ENCODE assay signal across 15 cellular contexts in the genomic region with DNA sequence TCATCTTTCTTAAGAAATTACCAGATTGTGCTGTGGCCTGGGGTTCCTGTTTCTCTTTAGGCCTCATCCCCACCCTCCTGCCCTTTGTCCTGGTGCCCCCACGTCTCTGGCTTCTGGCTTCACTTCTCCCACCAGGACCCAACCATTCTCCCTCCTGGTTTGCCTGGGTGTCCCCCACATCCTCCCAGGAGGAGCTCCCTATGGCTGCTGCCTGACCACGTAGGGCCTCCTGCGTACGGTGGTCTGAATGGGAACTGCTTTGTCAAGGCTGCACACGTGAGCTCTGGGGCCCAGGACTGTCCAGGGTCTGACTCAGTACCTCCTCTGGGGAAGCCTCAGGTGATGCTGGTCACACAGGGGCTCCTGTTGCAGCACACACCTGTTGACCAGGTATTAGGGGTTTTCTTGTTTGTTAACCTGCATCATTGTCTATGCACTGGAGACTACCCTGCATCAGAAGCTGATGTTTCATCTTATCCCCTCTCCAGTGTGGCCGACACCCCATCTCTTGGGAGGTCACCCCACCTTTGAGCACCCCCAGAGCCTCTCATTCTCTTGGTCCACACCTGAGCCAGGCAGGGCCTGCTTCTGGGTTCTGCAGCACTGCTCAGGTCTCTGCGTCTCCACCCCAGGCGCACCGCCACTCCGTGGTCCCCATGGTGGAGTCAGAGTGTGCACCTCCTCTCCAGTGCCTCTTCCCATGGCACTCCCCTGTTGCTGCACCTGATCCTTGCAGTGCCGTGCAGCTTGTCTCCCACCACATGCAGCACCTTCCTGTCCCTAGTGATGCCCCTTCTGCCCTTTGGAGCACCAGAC.
"Had no signal": no experiment of that assay in that cellular context is flagged by ENCODE, and none has a peak within 500 bp of the region (broad histone marks: within the 10 kb centered on the region; RNA-seq: fewer than 3 reads in every experiment).

No MANE protein-coding gene starts in this region.

- H3K4me3 Mint-ChIP-seq: activated CD8-positive, alpha-beta T cell treated with anti-CD3 and anti-CD28 coated beads, Interleukin-2, amount 10 ng/mL, durations not matched to agents 7 days and 5 days; activated naive CD8-positive, alpha-beta T cell had no signal

- DNase-seq: activated CD4-positive, CD25-positive, alpha-beta regulatory T cell treated with anti-CD3 and anti-CD28 coated beads, Interleukin-2, amount 50 U/mL, for 72 hours; activated CD8-positive, alpha-beta T cell treated with anti-CD3 and anti-CD28 coated beads, Interleukin-2, amount 10 ng/mL, durations not matched to agents 7 days and 5 days; anterior cingulate cortex; dorsolateral prefrontal cortex; esophagus squamous epithelium; foreskin fibroblast; left cardiac atrium; mammary epithelial cell; pancreas; SK-N-SH; stimulated activated CD4-positive, alpha-beta T cell treated with anti-CD3 and anti-CD28 coated beads, Interleukin-4, amount 100 ng/mL, for 4 hours; stomach had no signal

- ATAC-seq: activated CD8-positive, alpha-beta T cell treated with anti-CD3 and anti-CD28 coated beads, Interleukin-2, amount 10 ng/mL, durations not matched to agents 7 days and 5 days; pancreas had no signal

- FAIRE-seq: endometrium, pancreas had no signal

- H3K9me3 ChIP-seq: esophagus squamous epithelium, pancreas, SK-N-SH, stomach, thoracic aorta had no signal

- H3K27ac ChIP-seq: dorsolateral prefrontal cortex, esophagus squamous epithelium, pancreas, stomach, thoracic aorta had no signal

- H3K27me3 Mint-ChIP-seq: activated naive CD8-positive, alpha-beta T cell had no signal

- H3K4me1 ChIP-seq: esophagus squamous epithelium, pancreas, stomach had no signal

- H3K4me3 ChIP-seq: dorsolateral prefrontal cortex, esophagus squamous epithelium, pancreas, stomach, thoracic aorta had no signal

- H3K27me3 ChIP-seq: dorsolateral prefrontal cortex, esophagus squamous epithelium, pancreas, stomach had no signal
